In the genomic region with DNA sequence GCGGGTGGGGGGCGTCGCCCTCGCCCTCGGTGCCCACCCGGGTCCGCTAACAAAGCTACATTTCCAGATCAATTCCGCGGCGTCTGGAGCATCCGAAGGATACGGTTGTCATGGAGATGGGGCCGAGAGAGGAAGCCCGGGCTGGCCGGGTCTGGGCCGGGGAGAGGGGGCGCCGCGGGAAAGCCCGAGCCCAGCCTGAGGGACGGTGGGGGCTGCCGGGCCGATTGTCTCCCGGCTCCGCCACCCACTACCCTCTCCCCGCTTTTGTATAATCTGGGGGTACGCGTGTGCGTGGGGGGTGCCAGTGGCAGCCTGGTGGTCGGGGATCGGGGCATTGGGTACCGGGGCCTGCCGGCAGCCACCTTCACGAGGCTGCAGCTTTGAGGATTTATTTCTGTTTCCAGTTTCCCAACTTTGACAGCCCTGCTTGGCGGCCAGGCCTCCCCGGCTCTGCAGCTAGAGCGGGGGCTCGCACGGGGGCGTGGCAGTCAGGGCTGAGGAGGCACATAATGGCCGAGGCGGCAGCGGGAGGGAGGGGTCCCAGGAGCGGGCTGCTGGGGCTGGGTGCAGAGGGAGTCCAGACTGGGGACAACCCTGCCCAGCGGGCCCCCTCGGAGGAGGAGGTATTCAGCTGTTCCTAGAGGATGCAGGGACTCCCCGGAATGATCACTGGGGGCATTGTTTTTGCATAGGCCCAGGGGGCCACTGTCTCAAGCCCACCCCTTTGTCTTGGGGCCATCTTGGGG, we compare ENCODE assay signal across 10 cellular contexts. TPM values are rescaled to one million over a fixed set of nuclear protein-coding genes. Genes with fewer than 3 reads are reported as not detected.
A peak's percentile ranks its signal among the peaks of the same experiment; 100 is the strongest.
DNase-seq lines count a peak whose midpoint lies in the region; ATAC-seq and TF ChIP-seq lines count a peak whose summit lies in the region.
"Had no signal": no experiment of that assay in that cellular context is flagged by ENCODE, and none has a peak within 500 bp of the region (broad histone marks: within the 10 kb centered on the region; RNA-seq: fewer than 3 reads in every experiment).

No MANE protein-coding gene starts in this region.

- H3K27ac Mint-ChIP-seq in WTC11, result no peak overlapping the region

- H3K27ac ChIP-seq in iPS-18a (ENCODE audit: low read length), result no peak overlapping the region
- H3K27ac ChIP-seq in suprapubic skin, result no peak overlapping the region
- H3K27ac ChIP-seq: adrenal gland had no signal

- H3K9me3 ChIP-seq in iPS-18a (ENCODE audit: control insufficient read depth, low read depth, low read length), result no peaks in the 10 kb centered on the region
- H3K9me3 ChIP-seq in suprapubic skin, result no peaks in the 10 kb centered on the region
- H3K9me3 ChIP-seq: adrenal gland had no signal

- TF ChIP-seq CTCF in WTC11 (IDR thresholded peaks at IDR 0.05) (no peak), suprapubic skin (IDR thresholded peaks at IDR 0.05) (no peak)

- no peaks in the 10 kb centered on the region for H3K36me3 ChIP-seq in iPS-18a (ENCODE audit: control insufficient read depth, low read depth, low read length)
- no peaks in the 10 kb centered on the region for H3K36me3 ChIP-seq in suprapubic skin
- H3K36me3 ChIP-seq: adrenal gland had no signal

- H3K4me3 ChIP-seq in iPS-18a (ENCODE audit: low read length) (peak overlapping the region; percentile 50), suprapubic skin (peak overlapping the region; percentile 58)

- TF ChIP-seq EP300 in suprapubic skin (IDR thresholded peaks at IDR 0.05), result no peak

- no peak for TF ChIP-seq POLR2A in suprapubic skin (IDR thresholded peaks at IDR 0.05)

- H3K4me3 Mint-ChIP-seq in WTC11, result peak overlapping the region; percentile 67

- POLR2A ChIA-PET in WTC11 (lab: Charles Lee), result interaction anchor here (0.9 kb wide), 1 partner anchor 17 kb away, joined by 3 read pairs; no protein-coding TSS in a partner anchor

- CTCF ChIA-PET in WTC11 (lab: Charles Lee), result interaction anchor here (0.6 to 5.1 kb wide), 8 partner anchors 9 to 173 kb away, joined by 3 to 58 read pairs (median 12); no protein-coding TSS in a partner anchor

- H3K27me3 ChIP-seq in iPS-18a (ENCODE audit: control insufficient read depth, insufficient read depth, low read length), result peaks cover 74% of the 10 kb centered on the region
- H3K27me3 ChIP-seq in suprapubic skin, result peaks cover 59% of the 10 kb centered on the region

- H3K36me3 Mint-ChIP-seq in WTC11, result no peaks in the 10 kb centered on the region

- H3K27me3 Mint-ChIP-seq in WTC11 (ENCODE audit: low read depth), result peaks cover 93% of the 10 kb centered on the region

- H3K4me1 Mint-ChIP-seq in WTC11, result peaks cover 5% of the 10 kb centered on the region; the same call in 1 of the 2 replicates

- intact Hi-C loops in Right ventricle myocardium superior (cut with DNase I) (no loop called here), left ventricle myocardium superior (cut with micrococcal nuclease) (no loop called here)

- ATAC-seq in Right ventricle myocardium superior (ENCODE audit: poor library complexity) (no peak), left ventricle myocardium superior (no peak), WTC11 (peak; percentile 38), GM21360 (IDR thresholded peaks at IDR 0.05; ENCODE audit: unreplicated experiment) (no peak), HG03439 (IDR thresholded peaks at IDR 0.05; ENCODE audit: unreplicated experiment) (no peak)

- DNase-seq in Right ventricle myocardium superior (peak; percentile 40), left ventricle myocardium superior (no peak), WTC11 (ENCODE audit: low spot score) (peak; percentile 48), suprapubic skin (ENCODE audit: low spot score in 2 of 2) (no peak), RKO (ENCODE audit: low spot score) (no peak)
- DNase-seq: SHP77 had no signal

- H3K9me3 Mint-ChIP-seq in WTC11, result no peaks in the 10 kb centered on the region

- 9% methylated on average over 13 of the region's 47 CpGs for WGBS in suprapubic skin

- H3K4me1 ChIP-seq in iPS-18a (ENCODE audit: control insufficient read depth, low read depth, low read length) (no peaks in the 10 kb centered on the region), suprapubic skin (peaks cover 13% of the 10 kb centered on the region)

- H3K9ac ChIP-seq in iPS-18a (ENCODE audit: low read length), result no peak overlapping the region

TF ChIP-seq in WTC11, 78 proteins besides CTCF, POLR2A, EP300 and RAD21:
- TF ChIP-seq NR2C2 (CRISPR knock-in tag; IDR thresholded peaks at IDR 0.05) (no peak), IRF2 (CRISPR knock-in tag; IDR thresholded peaks at IDR 0.05; ENCODE audit: borderline replicate concordance, low read depth) (no peak), TP53 (CRISPR knock-in tag; IDR thresholded peaks at IDR 0.05) (0 out of 2 replicates have a peak, but pooled peaks have one; percentile 30), ZNF423 (CRISPR knock-in tag; IDR thresholded peaks at IDR 0.05) (0 out of 2 replicates have a peak, but pooled peaks have one; percentile 16)

RNA-seq across cellular contexts. Expression of gene PSD2, which starts 0.6 kb away (rescaled TPM):
- total RNA-seq in Right ventricle myocardium superior, result not detected
- total RNA-seq in left ventricle myocardium superior, result not detected
- total RNA-seq in WTC11 (2021), result 0.55 to 0.57 TPM (median 0.57 TPM) in 3 replicates
- under 1 TPM in 3 of 4 donors, not detected in 1; 0.08 to 0.13 (median 0.10) TPM for total RNA-seq in suprapubic skin

Comparison
In these comparisons a context has a peak if more than half of its experiments do, and no peak if none do; other contexts are left out.
1. DNase-seq: peak in Right ventricle myocardium superior (single experiment) and WTC11 (single experiment); none in left ventricle myocardium superior (single experiment), suprapubic skin (0 of 2) and RKO (single experiment).